In genomic region chr5:57085306-57086081, GRCh38 we compare ENCODE assay signal across 20 cellular contexts.
DNase-seq lines count a peak whose midpoint lies in the region; ATAC-seq, FAIRE-seq and TF ChIP-seq lines count a peak whose summit lies in the region.
"Had no signal": no experiment of that assay in that cellular context is flagged by ENCODE, and none has a peak within 500 bp of the region (broad histone marks: within the 10 kb centered on the region; RNA-seq: fewer than 3 reads in every experiment).

No MANE protein-coding gene starts in this region.

- H4K8ac ChIP-seq in trophoblast cell (ENCODE audit: low read depth, low read length) = no peak overlapping the region

- no peak overlapping the region for H3K4me2 ChIP-seq in trophoblast cell (ENCODE audit: low read length)
- H3K4me2 ChIP-seq: BLaER1 had no signal

- H2BK12ac ChIP-seq in trophoblast cell (ENCODE audit: low read length) = no peak overlapping the region

- peak; percentile 42 for ATAC-seq in activated CD8-positive, alpha-beta T cell treated with anti-CD3 and anti-CD28 coated beads for 36 hours
- ATAC-seq in activated CD8-positive, alpha-beta T cell treated with anti-CD3 and anti-CD28 coated beads, Interleukin-2, amount 10 ng/mL, durations not matched to agents 7 days and 5 days = no peak
- no peak for ATAC-seq in psoas muscle
- ATAC-seq: HepG2 had no signal

- H2BK120ac ChIP-seq in trophoblast cell (ENCODE audit: insufficient read depth, low read length, poor library complexity) = no peak overlapping the region

- intact Hi-C loops in activated CD8-positive, alpha-beta T cell treated with anti-CD3 and anti-CD28 coated beads for 36 hours (cut with micrococcal nuclease) = no loop called here
- intact Hi-C loops in psoas muscle (cut with DNase I) = loop anchor here in 1 of 2 donors (10.0 kb wide), 1 partner anchor 441 kb away; no protein-coding TSS in a partner anchor

- no peak overlapping the region for H4K91ac ChIP-seq in trophoblast cell (ENCODE audit: low read depth, low read length)

- H2AFZ ChIP-seq in trophoblast cell (ENCODE audit: insufficient read depth, low read length, poor library complexity) = no peak overlapping the region

- no peak overlapping the region for H2BK5ac ChIP-seq in trophoblast cell (ENCODE audit: low read depth, low read length, poor library complexity)

- H4K12ac ChIP-seq in trophoblast cell (ENCODE audit: low read depth, low read length) = no peak overlapping the region

- no peaks in the 10 kb centered on the region for H3K79me1 ChIP-seq in trophoblast cell (ENCODE audit: low read length)

- H3K9me3 ChIP-seq in HEK293 (ENCODE audit: control insufficient read depth, insufficient read depth, low read depth, low read length) = no peaks in the 10 kb centered on the region
- H3K9me3 ChIP-seq in trophoblast cell (ENCODE audit: insufficient read depth, low read depth, low read length) = no peaks in the 10 kb centered on the region
- no peaks in the 10 kb centered on the region for H3K9me3 ChIP-seq in psoas muscle

- H3K4me3 Mint-ChIP-seq in activated CD8-positive, alpha-beta T cell treated with anti-CD3 and anti-CD28 coated beads for 36 hours = no peak overlapping the region
- no peak overlapping the region for H3K4me3 Mint-ChIP-seq in activated CD8-positive, alpha-beta T cell treated with anti-CD3 and anti-CD28 coated beads, Interleukin-2, amount 10 ng/mL, durations not matched to agents 7 days and 5 days
- H3K4me3 Mint-ChIP-seq: CD14-positive monocyte; CD4-positive, alpha-beta memory T cell; H9 had no signal

- H3K27ac ChIP-seq in HEK293 (ENCODE audit: extremely low read depth, low read depth, low read length) (no peak overlapping the region), trophoblast cell (ENCODE audit: low read depth, low read length) (no peak overlapping the region), psoas muscle (no peak overlapping the region)
- H3K27ac ChIP-seq: BLaER1 had no signal

- no peak for DNase-seq in activated CD8-positive, alpha-beta T cell treated with anti-CD3 and anti-CD28 coated beads for 36 hours
- no peak for DNase-seq in activated CD8-positive, alpha-beta T cell treated with anti-CD3 and anti-CD28 coated beads, Interleukin-2, amount 10 ng/mL, durations not matched to agents 7 days and 5 days
- DNase-seq in bronchial epithelial cell (ENCODE audit: low read depth) = no peak
- DNase-seq in trophoblast cell = peak; percentile 53 to 84
- DNase-seq in psoas muscle = no peak
- DNase-seq in GM19239 (ENCODE audit: insufficient read length, low spot score) = no peak
- no peak for DNase-seq in NCI-H187 treated with DMSO at 0.1 percent for 48 hours (lab: John Stamatoyannopoulos, UW)
- DNase-seq: 8988T; CD4-positive, alpha-beta memory T cell; DMS153; DMS79; GDM1; H9 had no signal

- H3K36me3 ChIP-seq in HEK293 (ENCODE audit: control insufficient read depth in 2 of 2, insufficient read depth in 1 of 2, low read length in 2 of 2) (no peaks in the 10 kb centered on the region), bronchial epithelial cell (ENCODE audit: control insufficient read depth, insufficient read depth, low read length) (no peaks in the 10 kb centered on the region), trophoblast cell (ENCODE audit: control insufficient read depth in 1 of 2, insufficient read depth in 2 of 2, low read length in 2 of 2) (no peaks in the 10 kb centered on the region), psoas muscle (ENCODE audit: insufficient read depth in 1 of 2, low read depth in 1 of 2) (no peaks in the 10 kb centered on the region)
- H3K36me3 ChIP-seq: BLaER1 had no signal

- no peak for TF ChIP-seq CTCF in activated CD8-positive, alpha-beta T cell treated with anti-CD3 and anti-CD28 coated beads for 36 hours (IDR thresholded peaks at IDR 0.05)
- TF ChIP-seq CTCF in HEK293 (tag by site-specific recombination; IDR thresholded peaks at IDR 0.05) = no peak
- TF ChIP-seq CTCF in bronchial epithelial cell (IDR thresholded peaks at IDR 0.05; ENCODE audit: insufficient read depth, low read length, severe bottlenecking) = no peak
- TF ChIP-seq CTCF in psoas muscle (IDR thresholded peaks at IDR 0.05) = no peak

- peaks cover 10% of the 10 kb centered on the region for H3K27me3 Mint-ChIP-seq in activated CD8-positive, alpha-beta T cell treated with anti-CD3 and anti-CD28 coated beads for 36 hours
- H3K27me3 Mint-ChIP-seq in activated CD8-positive, alpha-beta T cell treated with anti-CD3 and anti-CD28 coated beads, Interleukin-2, amount 10 ng/mL, durations not matched to agents 7 days and 5 days (ENCODE audit: low read depth) = peaks cover 23% of the 10 kb centered on the region

- no peak overlapping the region for H3K14ac ChIP-seq in trophoblast cell (ENCODE audit: low read length)

- no peaks in the 10 kb centered on the region for H3K4me1 Mint-ChIP-seq in activated CD8-positive, alpha-beta T cell treated with anti-CD3 and anti-CD28 coated beads for 36 hours (ENCODE audit: low read depth)
- H3K4me1 Mint-ChIP-seq in activated CD8-positive, alpha-beta T cell treated with anti-CD3 and anti-CD28 coated beads, Interleukin-2, amount 10 ng/mL, durations not matched to agents 7 days and 5 days (ENCODE audit: low read depth) = no peaks in the 10 kb centered on the region
- H3K4me1 Mint-ChIP-seq: CD14-positive monocyte; CD4-positive, alpha-beta memory T cell; H9 had no signal

- FAIRE-seq in bronchial epithelial cell (lab: Jason Lieb, UNC) (peak; percentile 55), GM19239 (lab: Jason Lieb, UNC) (no peak)
- FAIRE-seq: GM12892, GM18507, H1, HepG2 had no signal

- no peaks in the 10 kb centered on the region for H3K79me2 ChIP-seq in trophoblast cell (ENCODE audit: control insufficient read depth, insufficient read depth, low read length, poor library complexity)

- no peak overlapping the region for H3K18ac ChIP-seq in trophoblast cell (ENCODE audit: low read length)

- H2AK5ac ChIP-seq in trophoblast cell (ENCODE audit: low read length) = no peak overlapping the region

- H3K4ac ChIP-seq in trophoblast cell (ENCODE audit: low read depth, low read length) = no peak overlapping the region

- H3K4me1 ChIP-seq in HEK293 (ENCODE audit: control insufficient read depth, insufficient read depth, low read length) = no peaks in the 10 kb centered on the region
- peaks cover 0 to 1% of the 10 kb centered on the region in 2 experiments for H3K4me1 ChIP-seq in trophoblast cell (ENCODE audit: control insufficient read depth in 1 of 2, insufficient read depth in 2 of 2, low read length in 2 of 2)
- H3K4me1 ChIP-seq in psoas muscle = no peaks in the 10 kb centered on the region
- H3K4me1 ChIP-seq: BLaER1 had no signal

- CTCF ChIA-PET in activated CD8-positive, alpha-beta T cell treated with anti-CD3 and anti-CD28 coated beads for 36 hours (lab: Charles Lee) = no interaction called here
- CTCF ChIA-PET in activated CD8-positive, alpha-beta T cell treated with anti-CD3 and anti-CD28 coated beads, Interleukin-2, amount 10 ng/mL, durations not matched to agents 7 days and 5 days (lab: Charles Lee) = no interaction called here
- CTCF ChIA-PET in HEK293 (lab: Yijun Ruan, JAX) = no interaction called here

- no peak overlapping the region for H3K9ac ChIP-seq in trophoblast cell (ENCODE audit: low read length)
- H3K9ac ChIP-seq: BLaER1 had no signal

- POLR2A ChIA-PET in activated CD8-positive, alpha-beta T cell treated with anti-CD3 and anti-CD28 coated beads for 36 hours (lab: Charles Lee) = no interaction called here
- POLR2A ChIA-PET in activated CD8-positive, alpha-beta T cell treated with anti-CD3 and anti-CD28 coated beads, Interleukin-2, amount 10 ng/mL, durations not matched to agents 7 days and 5 days (lab: Charles Lee) = no interaction called here
- POLR2A ChIA-PET in HEK293 (lab: Yijun Ruan, JAX) = no interaction called here

- no CpG with 5 or more reads among the region's 3 CpGs for WGBS in trophoblast cell (ENCODE audit: extremely low coverage, insufficient coverage, insufficient read length)
- WGBS in psoas muscle, 3 donors = 84 to 87% (median 85%) methylated on average over 3 of the region's 3 CpGs

- H3K23ac ChIP-seq in trophoblast cell (ENCODE audit: low read length) = no peak overlapping the region

- no peak overlapping the region for H3K4me3 ChIP-seq in HEK293 (ENCODE audit: low read depth, low read length)
- H3K4me3 ChIP-seq in bronchial epithelial cell (ENCODE audit: low read depth, low read length) = no peak overlapping the region
- H3K4me3 ChIP-seq in trophoblast cell (ENCODE audit: low read depth, low read length) = no peak overlapping the region
- no peak overlapping the region for H3K4me3 ChIP-seq in psoas muscle
- H3K4me3 ChIP-seq: BLaER1 had no signal

- no peak overlapping the region for H3K27ac Mint-ChIP-seq in activated CD8-positive, alpha-beta T cell treated with anti-CD3 and anti-CD28 coated beads for 36 hours
- no peak overlapping the region for H3K27ac Mint-ChIP-seq in activated CD8-positive, alpha-beta T cell treated with anti-CD3 and anti-CD28 coated beads, Interleukin-2, amount 10 ng/mL, durations not matched to agents 7 days and 5 days
- H3K27ac Mint-ChIP-seq: CD14-positive monocyte, H9 had no signal

- no peaks in the 10 kb centered on the region for H3K36me3 Mint-ChIP-seq in activated CD8-positive, alpha-beta T cell treated with anti-CD3 and anti-CD28 coated beads for 36 hours (ENCODE audit: low read depth)
- H3K36me3 Mint-ChIP-seq in activated CD8-positive, alpha-beta T cell treated with anti-CD3 and anti-CD28 coated beads, Interleukin-2, amount 10 ng/mL, durations not matched to agents 7 days and 5 days (ENCODE audit: low read depth) = no peaks in the 10 kb centered on the region
- H3K36me3 Mint-ChIP-seq: CD14-positive monocyte; CD4-positive, alpha-beta memory T cell had no signal

- H3K27me3 ChIP-seq in bronchial epithelial cell (ENCODE audit: control insufficient read depth, insufficient read depth, low read length) (no peaks in the 10 kb centered on the region), trophoblast cell (ENCODE audit: insufficient read depth, low read length) (no peaks in the 10 kb centered on the region), psoas muscle (ENCODE audit: insufficient read depth in 3 of 3, low read length in 2 of 3) (no peaks in the 10 kb centered on the region)
- H3K27me3 ChIP-seq: BLaER1 had no signal

- no peaks in the 10 kb centered on the region for H3K9me3 Mint-ChIP-seq in activated CD8-positive, alpha-beta T cell treated with anti-CD3 and anti-CD28 coated beads for 36 hours
- H3K9me3 Mint-ChIP-seq in activated CD8-positive, alpha-beta T cell treated with anti-CD3 and anti-CD28 coated beads, Interleukin-2, amount 10 ng/mL, durations not matched to agents 7 days and 5 days (ENCODE audit: insufficient read depth) = peaks cover 4% of the 10 kb centered on the region
- H3K9me3 Mint-ChIP-seq: CD4-positive, alpha-beta memory T cell; H9 had no signal

Comparison
In these comparisons a context has a peak if more than half of its experiments do, and no peak if none do; other contexts are left out.
1. DNase-seq: peak in trophoblast cell (2 of 2); none in activated CD8-positive, alpha-beta T cell treated with anti-CD3 and anti-CD28 coated beads for 36 hours (single experiment), activated CD8-positive, alpha-beta T cell treated with anti-CD3 and anti-CD28 coated beads, Interleukin-2, amount 10 ng/mL, durations not matched to agents 7 days and 5 days (single experiment), bronchial epithelial cell (single experiment), psoas muscle (0 of 2), GM19239 (single experiment) and NCI-H187 treated with DMSO at 0.1 percent for 48 hours (single experiment).